ENCODE assay signal across 14 cellular contexts in genomic region chr9:82495884-82496777, GRCh38.
"Had no signal": no experiment of that assay in that cellular context is flagged by ENCODE, and none has a peak within 500 bp of the region (broad histone marks: within the 10 kb centered on the region; RNA-seq: fewer than 3 reads in every experiment).

No MANE protein-coding gene starts in this region.

- H3K4me1 ChIP-seq: gastroesophageal sphincter, prostate gland, upper lobe of left lung had no signal

- DNase-seq: activated CD4-positive, alpha-beta memory T cell treated with anti-CD3 and anti-CD28 coated beads for 36 hours; activated CD8-positive, alpha-beta memory T cell treated with anti-CD3 and anti-CD28 coated beads, Interleukin-2, amount 10 ng/mL, durations not matched to agents 7 days and 5 days; activated naive CD4-positive, alpha-beta T cell treated with anti-CD3 and anti-CD28 coated beads, Interleukin-2, amount 50 U/mL, for 16 hours; activated T-cell treated with anti-CD3 and anti-CD28 coated beads, Interleukin-2, amount 50 U/mL, for 1 hour; dorsolateral prefrontal cortex; endodermal cell; stimulated activated naive CD8-positive, alpha-beta T cell treated with anti-CD3 and anti-CD28 coated beads, Interleukin-15, amount 100 ng/mL, for 72 hours; T-helper 1 cell; T1000; testis had no signal

- H3K27ac ChIP-seq: dorsolateral prefrontal cortex, gastroesophageal sphincter, prostate gland, testis, upper lobe of left lung, VCaP had no signal

- H3K27me3 ChIP-seq: gastroesophageal sphincter, testis, upper lobe of left lung had no signal

- H3K9me3 ChIP-seq: gastroesophageal sphincter, prostate gland, testis, upper lobe of left lung had no signal

- H3K4me3 ChIP-seq: dorsolateral prefrontal cortex, gastroesophageal sphincter, prostate gland, testis, upper lobe of left lung had no signal

- H3K36me3 ChIP-seq: gastroesophageal sphincter, prostate gland, upper lobe of left lung had no signal
